ENCODE assay signal across 1 cellular context in the genomic region with DNA sequence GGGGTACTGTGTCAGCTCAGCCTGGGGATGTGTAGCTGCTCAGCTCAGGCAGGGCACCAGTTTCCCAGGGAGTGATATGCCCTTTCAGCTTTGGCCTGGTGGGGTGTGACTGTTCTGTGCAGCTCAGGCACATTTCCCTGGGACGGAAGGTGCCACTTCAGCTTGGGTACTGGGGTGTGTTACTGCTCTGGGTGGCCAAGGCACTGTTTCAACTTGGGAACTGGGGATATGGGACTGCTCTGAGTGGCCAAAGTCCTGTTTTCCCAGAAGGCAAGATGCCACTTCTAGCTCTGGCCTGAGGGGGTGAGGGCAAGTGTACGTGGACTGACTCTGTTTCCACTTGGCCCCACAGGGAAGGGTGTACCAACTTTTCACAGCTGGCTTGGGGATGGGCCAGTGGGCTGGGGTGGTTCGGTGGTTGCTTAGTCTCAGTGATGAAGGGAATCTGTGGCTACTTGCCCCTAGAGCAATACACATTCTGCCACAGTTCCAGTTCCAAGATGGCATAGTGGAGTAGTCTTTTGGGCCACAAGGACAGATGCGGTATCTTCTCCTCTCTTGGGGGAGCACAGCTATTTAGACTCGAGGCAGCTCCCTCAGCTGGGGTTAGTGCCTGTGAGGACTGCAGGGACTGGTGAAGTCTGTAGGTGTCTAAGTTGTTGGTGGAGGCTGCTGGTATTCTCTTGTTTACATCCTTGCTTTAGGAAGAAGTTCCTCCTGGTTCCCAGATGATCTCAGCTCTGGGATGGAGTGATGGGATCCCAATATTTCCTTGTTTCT.
TF ChIP-seq lines count a peak whose summit lies in the region.

No MANE protein-coding gene starts in this region.

TF ChIP-seq in A549, 52 proteins besides CTCF, POLR2A, EP300 and RAD21:
- no peak for TF ChIP-seq ZSCAN20 (CRISPR knock-in tag; IDR thresholded peaks at IDR 0.05)
- TF ChIP-seq RARB (CRISPR knock-in tag; IDR thresholded peaks at IDR 0.05), result no peak
- TF ChIP-seq JUNB (IDR thresholded peaks at IDR 0.05), result no peak
- no peak for TF ChIP-seq KDM1A (IDR thresholded peaks at IDR 0.05; ENCODE audit: low read depth)
- no peak for TF ChIP-seq SMC3 (IDR thresholded peaks at IDR 0.05)
- TF ChIP-seq FOSB (CRISPR knock-in tag; IDR thresholded peaks at IDR 0.05), result no peak
- TF ChIP-seq HOXA7 (CRISPR knock-in tag; IDR thresholded peaks at IDR 0.05), result no peak
- TF ChIP-seq EHMT2 (IDR thresholded peaks at IDR 0.05; ENCODE audit: low read depth), result no peak
- no peak for TF ChIP-seq TP53 (CRISPR knock-in tag; IDR thresholded peaks at IDR 0.05)
- TF ChIP-seq MAZ (IDR thresholded peaks at IDR 0.05; ENCODE audit: borderline replicate concordance, low read depth, low read length), result no peak
- TF ChIP-seq HOXB5 (CRISPR knock-in tag; IDR thresholded peaks at IDR 0.05), result no peak
- TF ChIP-seq MAFK (IDR thresholded peaks at IDR 0.05; ENCODE audit: partially characterized antibody), result no peak
- no peak for TF ChIP-seq CBX8 (IDR thresholded peaks at IDR 0.05)
